In the genomic region with DNA sequence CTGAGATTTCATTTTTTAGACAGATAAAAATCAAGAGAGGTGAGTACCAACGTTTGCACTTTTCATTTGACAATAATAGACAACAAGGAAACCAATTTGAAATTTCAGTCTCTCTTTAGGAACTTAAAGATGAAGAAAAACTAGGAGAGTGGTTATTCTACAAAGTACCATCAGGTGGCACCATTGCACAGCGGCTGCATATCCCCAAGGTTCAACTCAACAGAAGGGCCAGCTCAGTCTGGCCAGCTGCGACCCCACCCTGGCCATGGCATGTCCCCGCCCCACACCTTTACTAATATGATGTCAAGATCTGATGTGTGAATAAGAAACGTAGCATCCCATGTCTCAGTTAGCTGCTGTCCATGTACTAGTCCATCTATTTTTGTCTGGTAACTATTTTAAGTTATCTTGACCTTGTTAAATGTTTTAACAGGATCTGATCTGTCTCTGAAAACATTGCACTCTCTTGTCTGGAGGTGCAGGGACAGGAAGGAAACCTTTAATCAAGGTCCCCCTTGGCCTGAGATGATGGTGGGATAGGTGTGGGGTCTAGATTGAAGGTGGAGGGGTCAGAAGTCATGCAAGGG, we compare ENCODE assay signal across 8 cellular contexts. TPM values are rescaled to one million over a fixed set of nuclear protein-coding genes. Genes with fewer than 3 reads are reported as not detected.
DNase-seq lines count a peak whose midpoint lies in the region; ATAC-seq, FAIRE-seq and TF ChIP-seq lines count a peak whose summit lies in the region.

No MANE protein-coding gene starts in this region.

- DNase-seq in GDM1 (lab: John Stamatoyannopoulos, UW) (peak; percentile 14), HT-29 (ENCODE audit: low spot score) (peak; percentile 83), OCI-LY7 (ENCODE audit: low spot score) (peak; percentile 56), GM12878 (ENCODE audit: low read depth, low spot score) (peak; percentile 15), inferior parietal cortex (ENCODE audit: extremely low spot score) (peak; percentile 76)
- DNase-seq in stimulated activated CD4-positive, alpha-beta T cell treated with anti-CD3 and anti-CD28 coated beads, Interleukin-15, amount 100 ng/mL, for 24 hours, result peak; percentile 48

- POLR2A ChIA-PET in OCI-LY7 (lab: Charles Lee) (no interaction called here), GM12878 (lab: Charles Lee) (no interaction called here)

- H4K20me1 ChIP-seq in OCI-LY7 (ENCODE audit: insufficient read depth, low read length), result no peaks in the 10 kb centered on the region
- H4K20me1 ChIP-seq in GM12878 (ENCODE audit: control insufficient read depth, insufficient read depth), result no peaks in the 10 kb centered on the region

- FAIRE-seq in GM12878 (lab: Jason Lieb, UNC), result peak; percentile 80

- no peak for TF ChIP-seq POLR2A in GM12878 (IDR thresholded peaks at IDR 0.05; ENCODE audit: low read depth, low read length)

- H3K36me3 ChIP-seq in OCI-LY7 (ENCODE audit: insufficient read depth, low read length) (no peaks in the 10 kb centered on the region), GM12878 (ENCODE audit: control insufficient read depth in 2 of 2, insufficient read depth in 2 of 2, low read length in 1 of 2) (no peaks in the 10 kb centered on the region)

- no peaks in the 10 kb centered on the region for H3K9me2 ChIP-seq in OCI-LY7 (ENCODE audit: insufficient read depth, low read length)

- peak; percentile 84 for ATAC-seq in GM12878
- no peak for ATAC-seq in HG03439 (IDR thresholded peaks at IDR 0.05; ENCODE audit: unreplicated experiment)
- no peak for ATAC-seq in HG03175 (IDR thresholded peaks at IDR 0.05; ENCODE audit: unreplicated experiment)

- RAD21 ChIA-PET in GM12878 (lab: Charles Lee; ENCODE audit: unreplicated experiment), result interaction anchor here (0.6 to 7.0 kb wide), 11 partner anchors 74 to 518 kb away, joined by 3 to 156 read pairs (median 4); no protein-coding TSS in a partner anchor

- WGBS in GM12878 (ENCODE audit: insufficient coverage, insufficient replicate concordance, low lambda C conversion rate, missing lambda C conversion rate), result 1% methylated on average over 5 of the region's 5 CpGs

- SMC1A ChIA-PET in GM12878 (lab: Charles Lee; ENCODE audit: uncharacterized antibody, unreplicated experiment), result interaction anchor here (0.8 to 5.4 kb wide), 9 partner anchors 107 to 201 kb away, joined by 3 to 83 read pairs (median 6); no protein-coding TSS in a partner anchor

- no peak for TF ChIP-seq EP300 in GM12878 (IDR thresholded peaks at IDR 0.05; ENCODE audit: borderline replicate concordance in 1 of 2, control insufficient read depth in 1 of 2, low read depth in 2 of 2, low read length in 2 of 2)

- H3K27me3 ChIP-seq in GM12878 (replicated peaks in 1 of 2; ENCODE audit: control insufficient read depth in 2 of 2, insufficient read depth in 2 of 2, low read length in 1 of 2), result peaks cover 0 to 2% of the 10 kb centered on the region in 2 experiments; a peak in 2 of 4 replicates

- CTCF ChIA-PET in OCI-LY7 (lab: Charles Lee; ENCODE audit: unreplicated experiment) (interaction anchor here (3.3 kb wide), 1 partner anchor 187 kb away, joined by 12 read pairs; no protein-coding TSS in a partner anchor), GM12878 (lab: Yijun Ruan, JAX) (interaction anchor here (0.9 to 9.3 kb wide), 23 partner anchors 11 to 520 kb away, joined by 3 to 242 read pairs (median 4); no protein-coding TSS in a partner anchor)

- TF ChIP-seq CTCF in OCI-LY7 (conservative IDR thresholded peaks at IDR 0.05; ENCODE audit: low read length), result peak; percentile 94
- peak; percentile 71 to 88 (median 75) for TF ChIP-seq CTCF in GM12878 (IDR thresholded peaks at IDR 0.05 in 2 of 3, conservative IDR thresholded peaks at IDR 0.05 in 1 of 3; ENCODE audit: control insufficient read depth in 2 of 3, extremely low read depth in 1 of 3, insufficient read depth in 1 of 3, low read depth in 3 of 3, low read length in 3 of 3)

- no peak overlapping the region for H3K4me2 ChIP-seq in OCI-LY7 (ENCODE audit: low read length)
- no peak overlapping the region for H3K4me2 ChIP-seq in GM12878 (ENCODE audit: control insufficient read depth, insufficient read depth)

- H3K79me2 ChIP-seq in OCI-LY7 (ENCODE audit: insufficient read depth, low read depth, low read length), result no peaks in the 10 kb centered on the region
- no peaks in the 10 kb centered on the region for H3K79me2 ChIP-seq in GM12878 (ENCODE audit: control insufficient read depth, insufficient read depth, low read length)

- H2AFZ ChIP-seq in OCI-LY7 (ENCODE audit: low read length) (no peak overlapping the region), GM12878 (ENCODE audit: control insufficient read depth, low read depth, low read length) (no peak overlapping the region)

- in situ Hi-C loops in GM12878 (cut with MboI), result loop anchor here (5.0 kb wide), 1 partner anchor 187 kb away; no protein-coding TSS in a partner anchor

- H3K27ac ChIP-seq in OCI-LY7 (ENCODE audit: low read depth, low read length, poor library complexity, severe bottlenecking) (no peak overlapping the region), GM12878 (ENCODE audit: control insufficient read depth, insufficient read depth) (no peak overlapping the region)

- no peak overlapping the region for H3K9ac ChIP-seq in GM12878 (ENCODE audit: control insufficient read depth, insufficient read depth, low read length)

- intact Hi-C loops in OCI-LY7 (cut with micrococcal nuclease; ENCODE audit: unreplicated experiment), result loop anchor here (1.0 to 5.0 kb wide), 2 partner anchors 187 to 202 kb away; no protein-coding TSS in a partner anchor
- intact Hi-C loops in GM12878 (cut with micrococcal nuclease; ENCODE audit: unreplicated experiment), result loop anchor here (1.0 kb wide), 2 partner anchors 187 to 202 kb away; no protein-coding TSS in a partner anchor

- H3K4me3 ChIP-seq in OCI-LY7 (ENCODE audit: low read depth, low read length, poor library complexity, severe bottlenecking) (no peak overlapping the region), GM12878 (no peak overlapping the region)

- no peaks in the 10 kb centered on the region for H3K4me1 ChIP-seq in OCI-LY7 (ENCODE audit: insufficient read depth, low read length, poor library complexity, severe bottlenecking)
- H3K4me1 ChIP-seq in GM12878 (ENCODE audit: control insufficient read depth, insufficient read depth, low read length), result no peaks in the 10 kb centered on the region

- TF ChIP-seq RAD21 in GM12878 (IDR thresholded peaks at IDR 0.05; ENCODE audit: insufficient read depth, low read depth, low read length), result peak; percentile 91

- no TSS peak for BruUV-seq in OCI-LY7 (replicated peaks; lab: Mats Ljungman, UMichigan)
- BruUV-seq in GM12878 (replicated peaks; lab: Mats Ljungman, UMichigan), result no TSS peak

- no peaks in the 10 kb centered on the region for H3K9me3 ChIP-seq in OCI-LY7 (ENCODE audit: low read length)
- no peaks in the 10 kb centered on the region for H3K9me3 ChIP-seq in GM12878 (replicated peaks; ENCODE audit: control insufficient read depth, insufficient read depth, low read length)

TF ChIP-seq in GM12878, 131 proteins besides CTCF, POLR2A, EP300 and RAD21:
- TF ChIP-seq FOXM1 (IDR thresholded peaks at IDR 0.05; ENCODE audit: low read depth, low read length) (0 out of 2 replicates have a peak, but pooled peaks have one; percentile 18), BHLHE40 (IDR thresholded peaks at IDR 0.05; ENCODE audit: borderline replicate concordance in 1 of 2, low read depth in 2 of 2, low read length in 1 of 2) (0 out of 4 replicates have a peak, but pooled peaks of 1 of the 2 experiments have one; percentile 12), PML (IDR thresholded peaks at IDR 0.05; ENCODE audit: low read length) (no peak), RUNX3 (IDR thresholded peaks at IDR 0.05; ENCODE audit: low read length) (peak; percentile 22; the same call in 1 of the 2 replicates), SMC3 (IDR thresholded peaks at IDR 0.05; ENCODE audit: borderline replicate concordance, low read length) (peak; percentile 95)

RNA-seq across cellular contexts. Expression of a gene that starts 35.5 kb away (rescaled TPM):
- 0.29 and 0.36 TPM in 2 replicates for total RNA-seq in HT-29 (2014; rRNA removed; shearing (Covaris generic))
- not detected in 2 replicates for total RNA-seq in OCI-LY7 (2014; rRNA removed; shearing (Covaris generic))
- total RNA-seq in OCI-LY7 (2022) (0.04 TPM in 1 of 2 replicates, not detected in the other), GM12878 (2014; rRNA removed) (under 0.01 and 0.06 TPM in 2 replicates), GM12878 (2014; rRNA removed; fragmentation: Illumina TruSeq; extraction: Trizol) (under 0.01 TPM in 1 of 2 replicates, not detected in the other), GM12878 (2021) (0.08 and 0.10 TPM in 2 replicates)
- total RNA-seq in GM12878 (2013; cell fraction: nucleolus; rRNA removed), result not detected in 2 replicates
- polyA plus RNA-seq in GM12878 (2011; ENCODE audit: low read depth), result 0.04 TPM
- polyA plus RNA-seq in GM12878 (2011; rRNA removed) (0.27 and 0.29 TPM in 2 replicates), GM12878 (2014; fragmentation: Illumina TruSeq; extraction: Trizol) (0.01 TPM in 1 of 2 replicates, not detected in the other), GM12878 (2014; fragmentation: Nextera tagmentation; extraction: Ambion mirVana) (not detected), GM12878 (2014; rRNA removed) (0.04 TPM in 1 of 2 replicates, not detected in the other), GM12878 (2016; fragmentation: Nextera tagmentation; extraction: Ambion mirVana) (under 1 TPM in 1 of 2 experiments, not detected in 1; 0.04 TPM)
- 0.23 and 0.30 TPM in 2 replicates for polyA plus RNA-seq in GM12878 (2011; cell fraction: cytosol; rRNA removed)
- 0.28 and 0.30 TPM in 2 replicates for polyA plus RNA-seq in GM12878 (2011; cell fraction: nucleus; rRNA removed)
- 0.03 TPM in 1 of 2 replicates, not detected in the other for polyA plus RNA-seq in GM12878 (2012)
- 0.31 and 0.44 TPM in 2 replicates for polyA minus RNA-seq in GM12878 (2011; rRNA and poly(A)+ RNA removed)
- 0.21 and 0.27 TPM in 2 replicates for polyA minus RNA-seq in GM12878 (2011; cell fraction: cytosol; rRNA and poly(A)+ RNA removed)
- polyA minus RNA-seq in GM12878 (2011; cell fraction: nucleus; rRNA and poly(A)+ RNA removed), result 0.12 and 0.29 TPM in 2 replicates

Comparison
In these comparisons a context has a peak if more than half of its experiments do, and no peak if none do; other contexts are left out.
1. DNase-seq: peak in every context shown above with its lines; median percentile 83 in HT-29; 76 in inferior parietal cortex; 56 in OCI-LY7; 48 in stimulated activated CD4-positive, alpha-beta T cell treated with anti-CD3 and anti-CD28 coated beads, Interleukin-15, amount 100 ng/mL, for 24 hours; 15 in GM12878; 14 in GDM1.